Comparison of ENCODE assay signal across 9 cellular contexts in genomic region chr7:140060243-140060630, GRCh38. TPM values are rescaled to one million over a fixed set of nuclear protein-coding genes. Genes with fewer than 3 reads are reported as not detected.
A peak's percentile ranks its signal among the peaks of the same experiment; 100 is the strongest.
DNase-seq lines count a peak whose midpoint lies in the region; ATAC-seq and TF ChIP-seq lines count a peak whose summit lies in the region.
"Had no signal": no experiment of that assay in that cellular context is flagged by ENCODE, and none has a peak within 500 bp of the region (broad histone marks: within the 10 kb centered on the region; RNA-seq: fewer than 3 reads in every experiment).

No MANE protein-coding gene starts in this region.

- H3K9me3 ChIP-seq in BLaER1 treated with 17β-estradiol and CSF1 and Interleukin-3, amounts not matched to agents 10 nM and 100 nM (replicated peaks in 1 of 11), result peaks cover 0 to 7% (median under 1%) of the 10 kb centered on the region in 11 experiments; a peak in 8 of 22 replicates
- no peaks in the 10 kb centered on the region for H3K9me3 ChIP-seq in IMR-90 (ENCODE audit: control insufficient read depth, insufficient read depth, low read length)
- no peaks in the 10 kb centered on the region for H3K9me3 ChIP-seq in mammary epithelial cell (replicated peaks; ENCODE audit: insufficient read depth, low read length)
- H3K9me3 ChIP-seq: prostate gland had no signal

- no peak overlapping the region for H3K56ac ChIP-seq in IMR-90 (ENCODE audit: extremely low read depth, insufficient read depth, low read length)

- peak overlapping the region; percentile 68 for H2AK9ac ChIP-seq in IMR-90 (replicated peaks; ENCODE audit: low read depth, low read length, poor library complexity)

- H2AFZ ChIP-seq in IMR-90 (replicated peaks; ENCODE audit: low read length, poor library complexity) (no peak overlapping the region), mammary epithelial cell (ENCODE audit: low read depth, low read length) (no peak overlapping the region)

- H4K8ac ChIP-seq in IMR-90 (ENCODE audit: low read depth in 2 of 2, low read length in 2 of 2), result 0 out of 4 replicates have a peak overlapping the region, but pooled peaks of 1 of the 2 experiments have one; percentile 7

- BruUV-seq in IMR-90 (replicated peaks; lab: Mats Ljungman, UMichigan) (no TSS peak), mammary epithelial cell (replicated peaks; lab: Mats Ljungman, UMichigan) (no TSS peak)

- H3K27me3 ChIP-seq in BLaER1 treated with 17β-estradiol and CSF1 and Interleukin-3, amounts not matched to agents 10 nM and 100 nM, result no peaks in the 10 kb centered on the region
- H3K27me3 ChIP-seq in IMR-90 (ENCODE audit: control insufficient read depth, insufficient read depth, low read length) (no peaks in the 10 kb centered on the region), mammary epithelial cell (ENCODE audit: insufficient read depth, low read length) (no peaks in the 10 kb centered on the region)

- peaks cover 12 to 33% (median 27%) of the 10 kb centered on the region in 11 experiments; a peak in 21 of 22 replicates for H3K36me3 ChIP-seq in BLaER1 treated with 17β-estradiol and CSF1 and Interleukin-3, amounts not matched to agents 10 nM and 100 nM
- H3K36me3 ChIP-seq in IMR-90 (ENCODE audit: control insufficient read depth, insufficient read depth, low read length), result no peaks in the 10 kb centered on the region
- H3K36me3 ChIP-seq in mammary epithelial cell (ENCODE audit: insufficient read depth, low read length), result no peaks in the 10 kb centered on the region
- H3K36me3 ChIP-seq: prostate gland had no signal

- no peak overlapping the region; the same call in 1 of the 2 replicates for H4K91ac ChIP-seq in IMR-90 (ENCODE audit: insufficient read depth, low read depth, low read length)

- H2BK120ac ChIP-seq in IMR-90 (ENCODE audit: low read depth, low read length), result peak overlapping the region; percentile 10; the same call in 1 of the 2 replicates

- H3K23ac ChIP-seq in IMR-90 (ENCODE audit: low read depth, low read length), result peak overlapping the region; percentile 65; the same call in 1 of the 2 replicates

- dilution Hi-C loops in IMR-90 (cut with HindIII; ENCODE audit: low sequenced_read_pairs, unreplicated experiment), result no loop called here
- dilution Hi-C loops in mammary epithelial cell (cut with HindIII; ENCODE audit: low sequenced_read_pairs), result no loop called here

- peaks cover 27 to 65% of the 10 kb centered on the region in 2 experiments; a peak in 3 of 4 replicates for H3K79me1 ChIP-seq in IMR-90 (ENCODE audit: low read depth in 1 of 2, low read length in 2 of 2)

- H3K4me3 ChIP-seq in BLaER1 treated with 17β-estradiol and CSF1 and Interleukin-3, amounts not matched to agents 10 nM and 100 nM, result peak overlapping the region in 2 of 10 experiments; percentile 83 to 96; a peak in 1 of 20 replicates
- H3K4me3 ChIP-seq in IMR-90 (ENCODE audit: insufficient read depth, low read depth, low read length) (no peak overlapping the region), mammary epithelial cell (replicated peaks in 1 of 3; ENCODE audit: insufficient read depth in 1 of 3, low read depth in 2 of 3, low read length in 3 of 3) (no peak overlapping the region)
- H3K4me3 ChIP-seq: prostate gland had no signal

- intact Hi-C loops in IMR-90 (cut with micrococcal nuclease) (no loop called here), mammary epithelial cell (cut with micrococcal nuclease) (loop anchor here (5.0 to 10.0 kb wide), 2 partner anchors 117 to 265 kb away; partner anchors contain the start of gene KDM7A)

- peak overlapping the region; percentile 69 for H3K4ac ChIP-seq in IMR-90 (ENCODE audit: low read depth, low read length)

- H3K79me2 ChIP-seq in mammary epithelial cell (ENCODE audit: insufficient read depth, low read length), result no peaks in the 10 kb centered on the region

- peaks cover 0 to 66% (median 29%) of the 10 kb centered on the region in 11 experiments; a peak in 16 of 22 replicates for H4K20me1 ChIP-seq in BLaER1 treated with 17β-estradiol and CSF1 and Interleukin-3, amounts not matched to agents 10 nM and 100 nM
- H4K20me1 ChIP-seq in IMR-90 (ENCODE audit: insufficient read depth, low read length), result peaks cover 8% of the 10 kb centered on the region; the same call in 1 of the 2 replicates
- H4K20me1 ChIP-seq in mammary epithelial cell (ENCODE audit: insufficient read depth, low read length), result no peaks in the 10 kb centered on the region

- H3K14ac ChIP-seq in IMR-90 (replicated peaks; ENCODE audit: low read depth, low read length), result peak overlapping the region; percentile 32; the same call in 1 of the 2 replicates

- WGBS in IMR-90 (ENCODE audit: extremely low coverage in 2 of 2, insufficient read length in 1 of 2), 2 experiments, result 100% methylated on average over 1 of the region's 3 CpGs; no CpG with 5 or more reads in 1 of the 2 experiments
- 78% methylated on average over 3 of the region's 3 CpGs for WGBS in mammary epithelial cell (ENCODE audit: low coverage, missing lambda C conversion rate)

- peak overlapping the region; percentile 52; the same call in 2 of the 3 replicates for H2BK15ac ChIP-seq in IMR-90 (ENCODE audit: low read depth, low read length)

- no peak overlapping the region for H2BK5ac ChIP-seq in IMR-90 (ENCODE audit: low read depth, low read length, poor library complexity, severe bottlenecking)

- H3K18ac ChIP-seq in IMR-90 (ENCODE audit: low read depth, low read length), result no peak overlapping the region

- H3K4me3 Mint-ChIP-seq in nephron, result peak overlapping the region in 2 of 3 experiments; percentile 29 to 54

- peaks cover 21 to 66% (median 34%) of the 10 kb centered on the region in 10 experiments for H3K4me1 ChIP-seq in BLaER1 treated with 17β-estradiol and CSF1 and Interleukin-3, amounts not matched to agents 10 nM and 100 nM
- H3K4me1 ChIP-seq in IMR-90 (ENCODE audit: control insufficient read depth, insufficient read depth, low read length) (peaks cover 21% of the 10 kb centered on the region), mammary epithelial cell (ENCODE audit: insufficient read depth, low read length) (peaks cover 23% of the 10 kb centered on the region)

- POLR2A ChIA-PET in IMR-90 (lab: Charles Lee; ENCODE audit: unreplicated experiment), result no interaction called here

- no peaks in the 10 kb centered on the region for H3K36me3 Mint-ChIP-seq in nephron (ENCODE audit: low read depth)

- in situ Hi-C loops in IMR-90 (cut with MboI; ENCODE audit: low sequenced_read_pairs), result no loop called here
- in situ Hi-C loops in mammary epithelial cell (cut with MboI; ENCODE audit: low sequenced_read_pairs in 2 of 2), result no loop called here

- H2AK5ac ChIP-seq in IMR-90 (ENCODE audit: low read depth, low read length), result peak overlapping the region; percentile 44; the same call in 1 of the 2 replicates

- H3K9me1 ChIP-seq in IMR-90 (ENCODE audit: insufficient read depth, low read length), result peaks cover 31% of the 10 kb centered on the region

- H3K4me2 ChIP-seq in BLaER1 treated with 17β-estradiol and CSF1 and Interleukin-3, amounts not matched to agents 10 nM and 100 nM, result peak overlapping the region; percentile 83 to 96 (median 91); a peak in 21 of 22 replicates
- H3K4me2 ChIP-seq in IMR-90 (ENCODE audit: low read depth, low read length), result no peak overlapping the region
- peak overlapping the region; percentile 34 for H3K4me2 ChIP-seq in mammary epithelial cell (ENCODE audit: insufficient read depth, low read depth, low read length)

- CTCF ChIA-PET in IMR-90 (lab: Yijun Ruan, JAX), result no interaction called here
- CTCF ChIA-PET in mammary epithelial cell (lab: Charles Lee; ENCODE audit: low non-redundant PET), result no interaction called here

- H3K27ac ChIP-seq in BLaER1 treated with 17β-estradiol and CSF1 and Interleukin-3, amounts not matched to agents 10 nM and 100 nM, result no peak overlapping the region
- no peak overlapping the region for H3K27ac ChIP-seq in IMR-90 (ENCODE audit: insufficient read depth, low read length)
- no peak overlapping the region for H3K27ac ChIP-seq in mammary epithelial cell (ENCODE audit: insufficient read depth, low read depth, low read length)
- H3K27ac ChIP-seq: prostate gland had no signal

- peak overlapping the region; percentile 24 for H2BK20ac ChIP-seq in IMR-90 (ENCODE audit: low read depth, low read length)

- peaks cover 3% of the 10 kb centered on the region for H3K9me3 Mint-ChIP-seq in nephron

- H4K5ac ChIP-seq in IMR-90 (ENCODE audit: low read depth, low read length), result no peak overlapping the region

- TF ChIP-seq CTCF in IMR-90 (conservative IDR thresholded peaks at IDR 0.05; ENCODE audit: low read depth, low read length) (no peak), mammary epithelial cell (conservative IDR thresholded peaks at IDR 0.05 in 1 of 2, IDR thresholded peaks at IDR 0.05 in 1 of 2; ENCODE audit: extremely low read depth in 1 of 2, insufficient read depth in 1 of 2, low read depth in 1 of 2, low read length in 2 of 2) (no peak), nephron (IDR thresholded peaks at IDR 0.05; ENCODE audit: unreplicated experiment in 3 of 3) (no peak), GM10266 (IDR thresholded peaks at IDR 0.05; ENCODE audit: control insufficient read depth, insufficient read depth, low read depth, missing control alignments) (no peak)

- no peak for TF ChIP-seq POLR2A in IMR-90 (IDR thresholded peaks at IDR 0.05; ENCODE audit: low read depth, low read length)

- TF ChIP-seq RAD21 in IMR-90 (IDR thresholded peaks at IDR 0.05; ENCODE audit: low read length), result no peak

- peaks cover 12% of the 10 kb centered on the region for H3K4me1 Mint-ChIP-seq in nephron

- H3K27ac Mint-ChIP-seq in nephron, result no peak overlapping the region

- ATAC-seq in IMR-90 (ENCODE audit: low read depth) (no peak), HG03280 (IDR thresholded peaks at IDR 0.05; ENCODE audit: unreplicated experiment) (no peak)

- DNase-seq in IMR-90 (no peak), mammary epithelial cell (peak; percentile 78), GM10266 (ENCODE audit: extremely low spot score) (no peak), NCI-H526 treated with DMSO at 0.1 percent for 48 hours (lab: John Stamatoyannopoulos, UW) (no peak), MV-4-11 (lab: John Stamatoyannopoulos, UW) (no peak)

- peak overlapping the region in 1 of 11 experiments; percentile 13; a peak in 1 of 22 replicates for H3K9ac ChIP-seq in BLaER1 treated with 17β-estradiol and CSF1 and Interleukin-3, amounts not matched to agents 10 nM and 100 nM
- no peak overlapping the region for H3K9ac ChIP-seq in IMR-90 (ENCODE audit: low read depth, low read length)
- H3K9ac ChIP-seq in mammary epithelial cell (ENCODE audit: insufficient read depth, low read length), result no peak overlapping the region

- peaks cover 27% of the 10 kb centered on the region for H3K27me3 Mint-ChIP-seq in nephron (ENCODE audit: low read depth)

TF ChIP-seq in IMR-90, 13 proteins besides CTCF, POLR2A, EP300 and RAD21 (continues in another document):
- no peak for TF ChIP-seq BHLHE40 (IDR thresholded peaks at IDR 0.05; ENCODE audit: low read depth, low read length)
- TF ChIP-seq CEBPB (IDR thresholded peaks at IDR 0.05; ENCODE audit: low read depth, low read length), result no peak
- no peak for TF ChIP-seq NFE2L2 (IDR thresholded peaks at IDR 0.05; ENCODE audit: low read depth, low read length)

RNA-seq across cellular contexts. Expression of gene PARP12, which starts 2.5 kb away (rescaled TPM):
- total RNA-seq in IMR-90 (2012; rRNA removed) (6.9 and 7.2 TPM in 2 replicates), mammary epithelial cell (10 to 100 TPM; 16.0 to 19.3 TPM)
- polyA plus RNA-seq in IMR-90 (2012; rRNA removed) (11.3 and 14.0 TPM in 2 replicates), mammary epithelial cell (13.7 TPM)
- polyA plus RNA-seq in IMR-90 (2012; cell fraction: cytosol; rRNA removed), result 12.1 and 12.8 TPM in 2 replicates
- 25.9 and 32.5 TPM in 2 replicates for polyA plus RNA-seq in IMR-90 (2012; cell fraction: nucleus; rRNA removed; ENCODE audit: low replicate concordance)
- polyA minus RNA-seq in mammary epithelial cell, result 21.9 TPM
